ENCODE assay signal across 19 cellular contexts in the genomic region with DNA sequence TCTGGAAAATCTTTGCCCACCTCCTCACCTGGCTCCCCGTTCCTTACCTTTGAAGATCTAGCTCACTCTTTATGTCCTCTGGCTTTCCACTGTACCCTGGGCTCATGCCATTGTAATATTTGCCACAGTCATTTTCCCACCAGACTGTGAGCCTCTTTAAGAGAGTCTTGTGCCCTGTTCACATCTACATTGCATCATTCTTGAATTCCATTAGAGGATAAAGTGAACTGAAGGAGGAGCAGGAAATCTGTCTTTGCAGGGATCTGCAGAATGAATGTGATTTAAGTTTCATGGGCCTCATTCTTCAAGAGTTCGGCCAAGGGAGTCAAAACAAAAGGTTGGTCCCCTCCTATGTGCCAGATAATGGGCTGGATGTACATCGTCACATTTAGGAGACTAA.
DNase-seq lines count a peak whose midpoint lies in the region; ATAC-seq and TF ChIP-seq lines count a peak whose summit lies in the region.
"Had no signal": no experiment of that assay in that cellular context is flagged by ENCODE, and none has a peak within 500 bp of the region (broad histone marks: within the 10 kb centered on the region; RNA-seq: fewer than 3 reads in every experiment).

No MANE protein-coding gene starts in this region.

- no peaks in the 10 kb centered on the region for H3K36me3 ChIP-seq in adipocyte (ENCODE audit: control insufficient read depth, insufficient read depth, low read length, severe bottlenecking)
- no peaks in the 10 kb centered on the region for H3K36me3 ChIP-seq in left lung
- H3K36me3 ChIP-seq: HAP-1 had no signal

- TF ChIP-seq CTCF in AG09309 (IDR thresholded peaks at IDR 0.05; ENCODE audit: control insufficient read depth, insufficient read depth, low read depth, low read length, missing control alignments) (no peak), left lung (IDR thresholded peaks at IDR 0.05) (no peak)

- H3K4me1 ChIP-seq in adipocyte (ENCODE audit: control insufficient read depth, insufficient read depth, low read length) (peaks cover 27% of the 10 kb centered on the region), left lung (peaks cover 0 to 18% of the 10 kb centered on the region in 2 donors)
- H3K4me1 ChIP-seq: HAP-1 had no signal

- H3K27ac ChIP-seq in left lung = no peak overlapping the region

- peak; percentile 13 for DNase-seq in AG09309 (ENCODE audit: low read depth)
- peak; percentile 62 for DNase-seq in adipocyte (ENCODE audit: low read depth)
- DNase-seq in fibroblast of peridontal ligament (ENCODE audit: extremely low read depth) = peak; percentile 32
- DNase-seq in left lung = no peak
- DNase-seq in DMS53 (lab: John Stamatoyannopoulos, UW) = no peak
- DNase-seq in NAMALWA (ENCODE audit: low spot score) = no peak
- no peak for DNase-seq in NCI-H226
- DNase-seq: C1 segment of cervical spinal cord; CD8-positive, alpha-beta memory T cell; DMS79; NCI-H1105; NCI-H1694; NCI-H510A treated with DMSO at 0.1 percent for 48 hours; PC-3; RPMI8226; SHP77 treated with DMSO at 0.1 percent for 48 hours; SK-N-SH had no signal

- H3K9me3 ChIP-seq in adipocyte (ENCODE audit: control insufficient read depth, low read length) (no peaks in the 10 kb centered on the region), left lung (no peaks in the 10 kb centered on the region)
- H3K9me3 ChIP-seq: HAP-1, SK-N-SH had no signal

- H3K9ac ChIP-seq in adipocyte (ENCODE audit: low read length) = no peak overlapping the region
- H3K9ac ChIP-seq: SK-N-SH had no signal

- ATAC-seq in left lung (peak; percentile 33), HG03378 (IDR thresholded peaks at IDR 0.05; ENCODE audit: unreplicated experiment) (no peak)
- ATAC-seq: PC-3 had no signal

- intact Hi-C loops in left lung (cut with DNase I) = no loop called here

- H3K27me3 ChIP-seq in adipocyte (replicated peaks; ENCODE audit: control insufficient read depth, insufficient read depth, low read length) (no peaks in the 10 kb centered on the region), left lung (no peaks in the 10 kb centered on the region)

- H3K4me3 ChIP-seq in AG09309 (ENCODE audit: control insufficient read depth, low read depth, low read length) = no peak overlapping the region
- no peak overlapping the region for H3K4me3 ChIP-seq in adipocyte (ENCODE audit: low read length)
- H3K4me3 ChIP-seq in left lung = no peak overlapping the region
- H3K4me3 ChIP-seq: HAP-1 had no signal

Comparison
In these comparisons a context has a peak if more than half of its experiments do, and no peak if none do; other contexts are left out.
1. DNase-seq: peak in AG09309 (single experiment), adipocyte (single experiment) and fibroblast of peridontal ligament (single experiment); none in left lung (0 of 2), DMS53 (single experiment), NAMALWA (single experiment) and NCI-H226 (single experiment).